In the genomic region with DNA sequence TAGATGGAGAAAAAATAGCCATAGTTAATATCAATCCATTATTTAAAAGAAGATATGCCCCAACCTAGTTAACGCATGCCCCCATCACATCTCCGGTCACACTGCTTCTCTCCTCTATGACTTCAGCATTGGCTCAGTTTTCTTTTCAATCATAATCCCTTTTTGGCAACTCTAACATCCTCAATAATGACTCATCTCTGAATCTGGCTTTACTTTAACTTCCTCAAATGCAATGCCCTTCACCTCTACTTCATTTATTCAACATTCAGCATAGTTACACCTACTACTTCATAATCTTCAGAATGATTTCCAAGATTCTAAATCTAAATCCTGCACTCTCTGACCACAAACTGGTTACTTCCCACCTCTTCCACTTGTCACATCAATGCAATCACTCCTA, we compare ENCODE assay signal across 13 cellular contexts.
A peak's percentile ranks its signal among the peaks of the same experiment; 100 is the strongest.
DNase-seq lines count a peak whose midpoint lies in the region; ATAC-seq, FAIRE-seq and TF ChIP-seq lines count a peak whose summit lies in the region.
"Had no signal": no experiment of that assay in that cellular context is flagged by ENCODE, and none has a peak within 500 bp of the region (broad histone marks: within the 10 kb centered on the region; RNA-seq: fewer than 3 reads in every experiment).

No MANE protein-coding gene starts in this region.

- no peaks in the 10 kb centered on the region for H3K36me3 Mint-ChIP-seq in T-helper 17 cell (ENCODE audit: low read depth)

- no peak for TF ChIP-seq POLR2A in breast epithelium (IDR thresholded peaks at IDR 0.05)

- intact Hi-C loops in kidney (cut with DNase I): no loop called here
- intact Hi-C loops in breast epithelium (cut with DNase I; ENCODE audit: low total_unique reads): no loop called here

- FAIRE-seq in kidney (lab: Jason Lieb, UNC): no peak

- H3K4me1 ChIP-seq in kidney (ENCODE audit: control insufficient read depth in 1 of 2, insufficient read depth in 1 of 2, low read depth in 1 of 2, low read length in 2 of 2) (no peaks in the 10 kb centered on the region), breast epithelium (no peaks in the 10 kb centered on the region)

- ATAC-seq in GM18511 (IDR thresholded peaks at IDR 0.05; ENCODE audit: unreplicated experiment): peak; percentile 97
- ATAC-seq in GM21786 (IDR thresholded peaks at IDR 0.05; ENCODE audit: unreplicated experiment): peak; percentile 94
- peak; percentile 99 for ATAC-seq in HG03520 (IDR thresholded peaks at IDR 0.05; ENCODE audit: unreplicated experiment)
- ATAC-seq in T-helper 17 cell: no peak

- H3K9ac ChIP-seq in kidney (ENCODE audit: low read length in 2 of 2): no peak overlapping the region

- no peak overlapping the region for H3K27ac Mint-ChIP-seq in T-helper 17 cell
- H3K27ac Mint-ChIP-seq: T-helper 1 cell treated with Interleukin-12 subunit alpha and Interleukin-12 subunit beta and Interleukin-4 antibody, amounts not matched to agents 30 μg/mL and 1 μg/mL, for 36 hours had no signal

- no peak overlapping the region for H3K27ac ChIP-seq in kidney (ENCODE audit: low read depth in 2 of 2, low read length in 2 of 2)
- H3K27ac ChIP-seq in breast epithelium: no peak overlapping the region

- H3K4me1 Mint-ChIP-seq in T-helper 17 cell: no peaks in the 10 kb centered on the region

- TF ChIP-seq CTCF in fibroblast of mammary gland (conservative IDR thresholded peaks at IDR 0.05; ENCODE audit: control insufficient read depth, insufficient read depth, low read depth, low read length) (no peak), kidney (IDR thresholded peaks at IDR 0.05; ENCODE audit: borderline replicate concordance, extremely low read depth, insufficient read depth) (no peak), breast epithelium (IDR thresholded peaks at IDR 0.05) (no peak)

- H3K36me3 ChIP-seq in kidney (ENCODE audit: control insufficient read depth in 1 of 2, insufficient read depth in 2 of 2, low read length in 2 of 2): no peaks in the 10 kb centered on the region
- H3K36me3 ChIP-seq in breast epithelium: no peaks in the 10 kb centered on the region

- H3K4me3 Mint-ChIP-seq in T-helper 17 cell: no peak overlapping the region
- H3K4me3 Mint-ChIP-seq: T-helper 1 cell treated with Interleukin-12 subunit alpha and Interleukin-12 subunit beta and Interleukin-4 antibody, amounts not matched to agents 30 μg/mL and 1 μg/mL, for 36 hours had no signal

- H3K27me3 ChIP-seq in breast epithelium: no peaks in the 10 kb centered on the region

- H3K4me3 ChIP-seq in fibroblast of mammary gland (ENCODE audit: control insufficient read depth, low read depth, low read length) (no peak overlapping the region), kidney (ENCODE audit: low read length in 2 of 2) (no peak overlapping the region), breast epithelium (no peak overlapping the region)

- DNase-seq in fibroblast of mammary gland (ENCODE audit: low read depth): peak; percentile 49
- DNase-seq in kidney: no peak
- no peak for DNase-seq in COLO829 (ENCODE audit: low spot score)
- no peak for DNase-seq in T-helper 17 cell
- no peak for DNase-seq in breast epithelium (ENCODE audit: low spot score in 2 of 2)
- DNase-seq: amygdala, GF-D8, hippocampal formation, NCI-H1048 had no signal

- H3K27me3 Mint-ChIP-seq in T-helper 17 cell: no peaks in the 10 kb centered on the region

- H3K9me3 ChIP-seq in kidney (ENCODE audit: control insufficient read depth in 1 of 2, low read length in 2 of 2) (no peaks in the 10 kb centered on the region), T-helper 17 cell (ENCODE audit: control insufficient read depth, low read length, poor library complexity, severe bottlenecking) (no peaks in the 10 kb centered on the region), breast epithelium (no peaks in the 10 kb centered on the region)
